In genomic region chr2:42193722-42194187, GRCh38 we compare ENCODE assay signal across 15 cellular contexts. TPM values are rescaled to one million over a fixed set of nuclear protein-coding genes. Genes with fewer than 3 reads are reported as not detected.
DNase-seq lines count a peak whose midpoint lies in the region; ATAC-seq and TF ChIP-seq lines count a peak whose summit lies in the region.
"Had no signal": no experiment of that assay in that cellular context is flagged by ENCODE, and none has a peak within 500 bp of the region (broad histone marks: within the 10 kb centered on the region; RNA-seq: fewer than 3 reads in every experiment).

No MANE protein-coding gene starts in this region.

- POLR2A ChIA-PET in activated CD8-positive, alpha-beta T cell treated with anti-CD3 and anti-CD28 coated beads for 36 hours (lab: Charles Lee) = interaction anchor here (1.3 to 1.4 kb wide), 2 partner anchors 11 to 23 kb away, joined by 4 read pairs; no protein-coding TSS in a partner anchor
- POLR2A ChIA-PET in activated CD8-positive, alpha-beta T cell treated with anti-CD3 and anti-CD28 coated beads, Interleukin-2, amount 10 ng/mL, durations not matched to agents 7 days and 5 days (lab: Charles Lee) = no interaction called here
- POLR2A ChIA-PET in PC-3 (lab: Charles Lee; ENCODE audit: unreplicated experiment) = interaction anchor here (0.6 kb wide), 1 partner anchor 1033 kb away, joined by 4 read pairs; the partner anchor contains the start of gene ZFP36L2

- H3K4me2 ChIP-seq in PC-3 (ENCODE audit: low read length) = peak overlapping the region; percentile 59

- no peak overlapping the region for H2AFZ ChIP-seq in PC-3 (ENCODE audit: low read length)

- no peak overlapping the region for H3K4me3 ChIP-seq in PC-3 (ENCODE audit: low read length)
- no peak overlapping the region for H3K4me3 ChIP-seq in testis
- H3K4me3 ChIP-seq: coronary artery had no signal

- H3K36me3 ChIP-seq in PC-3 (ENCODE audit: low read depth, low read length) (no peaks in the 10 kb centered on the region; the same call in 1 of the 2 replicates), testis (ENCODE audit: low read depth, missing control alignments) (no peaks in the 10 kb centered on the region)

- H3K36me3 Mint-ChIP-seq in activated CD8-positive, alpha-beta T cell treated with anti-CD3 and anti-CD28 coated beads for 36 hours (ENCODE audit: low read depth) = peaks cover 9% of the 10 kb centered on the region
- peaks cover 18% of the 10 kb centered on the region for H3K36me3 Mint-ChIP-seq in activated CD8-positive, alpha-beta T cell treated with anti-CD3 and anti-CD28 coated beads, Interleukin-2, amount 10 ng/mL, durations not matched to agents 7 days and 5 days (ENCODE audit: low read depth)
- peaks cover 18% of the 10 kb centered on the region for H3K36me3 Mint-ChIP-seq in stimulated activated memory B cell treated with anti-CD40 and anti-IgM and Interleukin-4, amounts not matched to agents 10 μg/mL and 1 μg/mL and 100 μg/mL, for 72 hours

- H3K9ac ChIP-seq in PC-3 (ENCODE audit: low read length) = no peak overlapping the region

- DNase-seq in activated CD8-positive, alpha-beta T cell treated with anti-CD3 and anti-CD28 coated beads for 36 hours = no peak
- no peak for DNase-seq in activated CD8-positive, alpha-beta T cell treated with anti-CD3 and anti-CD28 coated beads, Interleukin-2, amount 10 ng/mL, durations not matched to agents 7 days and 5 days
- DNase-seq in PC-3 (peak; percentile 54), fibroblast of gingiva (ENCODE audit: low read depth) (peak; percentile 31), DMS153 treated with DMSO at 0.1 percent for 48 hours (lab: John Stamatoyannopoulos, UW; ENCODE audit: unreplicated experiment) (no peak), testis (no peak)
- no peak for DNase-seq in activated effector memory CD4-positive, alpha-beta T cell treated with anti-CD3 and anti-CD28 coated beads, Interleukin-2, amount 50 U/mL, for 16 hours
- DNase-seq: foreskin keratinocyte, GDM1, islet precursor cell, NCI-H1092, NCI-H510A treated with DMSO at 0.1 percent for 48 hours, trophoblast cell had no signal

- no TSS peak for BruUV-seq in PC-3 (replicated peaks; lab: Mats Ljungman, UMichigan)

- TF ChIP-seq POLR2A in testis (IDR thresholded peaks at IDR 0.05) = no peak

- no peak overlapping the region for H3K4me3 Mint-ChIP-seq in activated CD8-positive, alpha-beta T cell treated with anti-CD3 and anti-CD28 coated beads for 36 hours
- no peak overlapping the region for H3K4me3 Mint-ChIP-seq in activated CD8-positive, alpha-beta T cell treated with anti-CD3 and anti-CD28 coated beads, Interleukin-2, amount 10 ng/mL, durations not matched to agents 7 days and 5 days
- no peak overlapping the region for H3K4me3 Mint-ChIP-seq in stimulated activated memory B cell treated with anti-CD40 and anti-IgM and Interleukin-4, amounts not matched to agents 10 μg/mL and 1 μg/mL and 100 μg/mL, for 72 hours

- H3K27ac Mint-ChIP-seq in activated CD8-positive, alpha-beta T cell treated with anti-CD3 and anti-CD28 coated beads for 36 hours = peak overlapping the region; percentile 52
- H3K27ac Mint-ChIP-seq in activated CD8-positive, alpha-beta T cell treated with anti-CD3 and anti-CD28 coated beads, Interleukin-2, amount 10 ng/mL, durations not matched to agents 7 days and 5 days = no peak overlapping the region
- peak overlapping the region; percentile 46 for H3K27ac Mint-ChIP-seq in stimulated activated memory B cell treated with anti-CD40 and anti-IgM and Interleukin-4, amounts not matched to agents 10 μg/mL and 1 μg/mL and 100 μg/mL, for 72 hours

- CTCF ChIA-PET in activated CD8-positive, alpha-beta T cell treated with anti-CD3 and anti-CD28 coated beads for 36 hours (lab: Charles Lee) = interaction anchor here (0.9 to 3.2 kb wide), 4 partner anchors 58 to 135 kb away, joined by 3 to 55 read pairs (median 4); no protein-coding TSS in a partner anchor
- CTCF ChIA-PET in activated CD8-positive, alpha-beta T cell treated with anti-CD3 and anti-CD28 coated beads, Interleukin-2, amount 10 ng/mL, durations not matched to agents 7 days and 5 days (lab: Charles Lee) = interaction anchor here (1.2 to 4.7 kb wide), 4 partner anchors 45 to 135 kb away, joined by 3 to 70 read pairs (median 34); no protein-coding TSS in a partner anchor
- CTCF ChIA-PET in PC-3 (lab: Charles Lee) = no interaction called here

- peaks cover 68% of the 10 kb centered on the region for H3K4me1 Mint-ChIP-seq in activated CD8-positive, alpha-beta T cell treated with anti-CD3 and anti-CD28 coated beads for 36 hours (ENCODE audit: low read depth)
- H3K4me1 Mint-ChIP-seq in activated CD8-positive, alpha-beta T cell treated with anti-CD3 and anti-CD28 coated beads, Interleukin-2, amount 10 ng/mL, durations not matched to agents 7 days and 5 days (ENCODE audit: low read depth) = peaks cover 46% of the 10 kb centered on the region
- peaks cover 68% of the 10 kb centered on the region for H3K4me1 Mint-ChIP-seq in stimulated activated memory B cell treated with anti-CD40 and anti-IgM and Interleukin-4, amounts not matched to agents 10 μg/mL and 1 μg/mL and 100 μg/mL, for 72 hours

- peak overlapping the region; percentile 63 for H3K27ac ChIP-seq in PC-3 (ENCODE audit: low read length)
- H3K27ac ChIP-seq in testis = no peak overlapping the region
- H3K27ac ChIP-seq: coronary artery, foreskin keratinocyte had no signal

- H3K9me3 ChIP-seq in PC-3 (ENCODE audit: low read length) (no peaks in the 10 kb centered on the region), testis (no peaks in the 10 kb centered on the region)

- H3K27me3 ChIP-seq in PC-3 (ENCODE audit: low read length) (no peaks in the 10 kb centered on the region), testis (no peaks in the 10 kb centered on the region)
- H3K27me3 ChIP-seq: foreskin keratinocyte had no signal

- peaks cover 13% of the 10 kb centered on the region; the same call in 1 of the 2 replicates for H4K20me1 ChIP-seq in PC-3 (ENCODE audit: low read length)

- H3K27me3 Mint-ChIP-seq in activated CD8-positive, alpha-beta T cell treated with anti-CD3 and anti-CD28 coated beads for 36 hours = no peaks in the 10 kb centered on the region
- no peaks in the 10 kb centered on the region for H3K27me3 Mint-ChIP-seq in activated CD8-positive, alpha-beta T cell treated with anti-CD3 and anti-CD28 coated beads, Interleukin-2, amount 10 ng/mL, durations not matched to agents 7 days and 5 days (ENCODE audit: low read depth)
- H3K27me3 Mint-ChIP-seq in stimulated activated memory B cell treated with anti-CD40 and anti-IgM and Interleukin-4, amounts not matched to agents 10 μg/mL and 1 μg/mL and 100 μg/mL, for 72 hours = no peaks in the 10 kb centered on the region

- H3K79me2 ChIP-seq in PC-3 (ENCODE audit: low read length) = peaks cover 73% of the 10 kb centered on the region

- intact Hi-C loops in activated CD8-positive, alpha-beta T cell treated with anti-CD3 and anti-CD28 coated beads for 36 hours (cut with micrococcal nuclease) = no loop called here
- intact Hi-C loops in PC-3 (cut with micrococcal nuclease) = loop anchor here (2.0 to 5.0 kb wide), 2 partner anchors 44 to 75 kb away; no protein-coding TSS in a partner anchor
- intact Hi-C loops in testis (cut with DNase I; ENCODE audit: low total_unique reads) = loop anchor here (10.0 kb wide), 1 partner anchor 99 kb away; no protein-coding TSS in a partner anchor

- H3K9me3 Mint-ChIP-seq in activated CD8-positive, alpha-beta T cell treated with anti-CD3 and anti-CD28 coated beads for 36 hours = no peaks in the 10 kb centered on the region
- H3K9me3 Mint-ChIP-seq in activated CD8-positive, alpha-beta T cell treated with anti-CD3 and anti-CD28 coated beads, Interleukin-2, amount 10 ng/mL, durations not matched to agents 7 days and 5 days (ENCODE audit: insufficient read depth) = no peaks in the 10 kb centered on the region
- H3K9me3 Mint-ChIP-seq in stimulated activated memory B cell treated with anti-CD40 and anti-IgM and Interleukin-4, amounts not matched to agents 10 μg/mL and 1 μg/mL and 100 μg/mL, for 72 hours = no peaks in the 10 kb centered on the region

- no peaks in the 10 kb centered on the region for H3K9me2 ChIP-seq in PC-3 (replicated peaks; ENCODE audit: low read length)

- peaks cover 40% of the 10 kb centered on the region for H3K4me1 ChIP-seq in PC-3 (ENCODE audit: insufficient read depth, low read length)
- H3K4me1 ChIP-seq in testis = peaks cover 7% of the 10 kb centered on the region
- H3K4me1 ChIP-seq: foreskin keratinocyte had no signal

- no peaks in the 10 kb centered on the region for H3F3A ChIP-seq in PC-3 (ENCODE audit: low read length, unreplicated experiment)

- TF ChIP-seq CTCF in activated CD8-positive, alpha-beta T cell treated with anti-CD3 and anti-CD28 coated beads for 36 hours (IDR thresholded peaks at IDR 0.05) = no peak
- no peak for TF ChIP-seq CTCF in PC-3 (conservative IDR thresholded peaks at IDR 0.05; ENCODE audit: low read depth, low read length)
- no peak for TF ChIP-seq CTCF in testis (IDR thresholded peaks at IDR 0.05)

- no peak for ATAC-seq in activated CD8-positive, alpha-beta T cell treated with anti-CD3 and anti-CD28 coated beads for 36 hours
- no peak for ATAC-seq in activated CD8-positive, alpha-beta T cell treated with anti-CD3 and anti-CD28 coated beads, Interleukin-2, amount 10 ng/mL, durations not matched to agents 7 days and 5 days
- peak; percentile 75 for ATAC-seq in PC-3
- peak; percentile 12 for ATAC-seq in stimulated activated memory B cell treated with anti-CD40 and anti-IgM and Interleukin-4, amounts not matched to agents 10 μg/mL and 1 μg/mL and 100 μg/mL, for 72 hours
- ATAC-seq: foreskin keratinocyte had no signal

RNA-seq across cellular contexts. Expression of gene EML4, which starts 24.6 kb away (rescaled TPM):
- 10 to 100 TPM; 58.2 to 59.7 TPM for total RNA-seq in activated CD8-positive, alpha-beta T cell treated with anti-CD3 and anti-CD28 coated beads for 36 hours
- total RNA-seq in activated CD8-positive, alpha-beta T cell treated with anti-CD3 and anti-CD28 coated beads, Interleukin-2, amount 10 ng/mL, durations not matched to agents 7 days and 5 days = 10 to 100 TPM; 88.0 to 89.7 TPM
- total RNA-seq in PC-3 (2014; rRNA removed) = 38.1 and 38.3 TPM in 2 replicates
- total RNA-seq in testis = 10 to 100 TPM; 67.1 to 71.0 TPM
- polyA plus RNA-seq in testis (ENCODE audit: insufficient read depth, low read depth, low replicate concordance) = 49.0 TPM

Comparison
In these comparisons a context has a peak if more than half of its experiments do, and no peak if none do; other contexts are left out.
1. ATAC-seq: peak in PC-3 (single experiment) and stimulated activated memory B cell treated with anti-CD40 and anti-IgM and Interleukin-4, amounts not matched to agents 10 μg/mL and 1 μg/mL and 100 μg/mL, for 72 hours (single experiment); none in activated CD8-positive, alpha-beta T cell treated with anti-CD3 and anti-CD28 coated beads for 36 hours (single experiment) and activated CD8-positive, alpha-beta T cell treated with anti-CD3 and anti-CD28 coated beads, Interleukin-2, amount 10 ng/mL, durations not matched to agents 7 days and 5 days (single experiment).
2. DNase-seq: peak in PC-3 (single experiment) and fibroblast of gingiva (single experiment); none in activated CD8-positive, alpha-beta T cell treated with anti-CD3 and anti-CD28 coated beads for 36 hours (single experiment), activated CD8-positive, alpha-beta T cell treated with anti-CD3 and anti-CD28 coated beads, Interleukin-2, amount 10 ng/mL, durations not matched to agents 7 days and 5 days (single experiment), activated effector memory CD4-positive, alpha-beta T cell treated with anti-CD3 and anti-CD28 coated beads, Interleukin-2, amount 50 U/mL, for 16 hours (single experiment), DMS153 treated with DMSO at 0.1 percent for 48 hours (single experiment) and testis (single experiment).